ENCODE assay signal across 23 cellular contexts in genomic region chr6:40244684-40245083, GRCh38.
DNase-seq lines count a peak whose midpoint lies in the region; FAIRE-seq and TF ChIP-seq lines count a peak whose summit lies in the region.
"Had no signal": no experiment of that assay in that cellular context is flagged by ENCODE, and none has a peak within 500 bp of the region (broad histone marks: within the 10 kb centered on the region; RNA-seq: fewer than 3 reads in every experiment).

No MANE protein-coding gene starts in this region.

- DNase-seq in EL: peak; percentile 13
- peak; percentile 36 to 46 for DNase-seq in SJCRH30
- peak; percentile 28 for DNase-seq in hepatocyte (ENCODE audit: low spot score)
- DNase-seq in retinal pigment epithelial cell (ENCODE audit: low read depth): peak; percentile 4
- DNase-seq in kidney glomerular epithelial cell (lab: John Stamatoyannopoulos, UW): no peak
- DNase-seq in D721Med (ENCODE audit: insufficient read length, low spot score): no peak
- DNase-seq in activated naive CD4-positive, alpha-beta T cell treated with anti-CD3 and anti-CD28 coated beads for 36 hours: no peak
- DNase-seq: DMS53, GM23248, H9, HFFc6, Kasumi-1, NCI-H1048, NCI-H1417 treated with DMSO at 0.1 percent for 48 hours, NCI-H187 treated with DMSO at 0.1 percent for 48 hours, NCI-H2107, NCI-H446 treated with DMSO at 0.1 percent for 48 hours, NCI-H69, PC-9, RPMI8226 had no signal

- intact Hi-C loops in activated naive CD4-positive, alpha-beta T cell treated with anti-CD3 and anti-CD28 coated beads for 36 hours (cut with micrococcal nuclease): no loop called here

- H3K27me3 Mint-ChIP-seq in activated naive CD4-positive, alpha-beta T cell treated with anti-CD3 and anti-CD28 coated beads for 36 hours (ENCODE audit: low read depth): peaks cover 4% of the 10 kb centered on the region

- H3K27ac ChIP-seq in SJCRH30: no peak overlapping the region
- H3K27ac ChIP-seq in hepatocyte: no peak overlapping the region
- H3K27ac ChIP-seq: GM23248, PC-9 had no signal

- H3K4me1 Mint-ChIP-seq in activated naive CD4-positive, alpha-beta T cell treated with anti-CD3 and anti-CD28 coated beads for 36 hours (ENCODE audit: low read depth): no peaks in the 10 kb centered on the region
- H3K4me1 Mint-ChIP-seq: B cell, CD14-positive monocyte, H9 had no signal

- no peak overlapping the region for H3K27ac Mint-ChIP-seq in activated naive CD4-positive, alpha-beta T cell treated with anti-CD3 and anti-CD28 coated beads for 36 hours
- H3K27ac Mint-ChIP-seq: B cell, CD14-positive monocyte, H9, HFFc6 had no signal

- H3K4me3 Mint-ChIP-seq in activated naive CD4-positive, alpha-beta T cell treated with anti-CD3 and anti-CD28 coated beads for 36 hours: no peak overlapping the region
- H3K4me3 Mint-ChIP-seq: B cell, CD14-positive monocyte, H9, HFFc6 had no signal

- H3K36me3 Mint-ChIP-seq in activated naive CD4-positive, alpha-beta T cell treated with anti-CD3 and anti-CD28 coated beads for 36 hours (ENCODE audit: low read depth): no peaks in the 10 kb centered on the region
- H3K36me3 Mint-ChIP-seq: CD14-positive monocyte had no signal

- CTCF ChIA-PET in activated naive CD4-positive, alpha-beta T cell treated with anti-CD3 and anti-CD28 coated beads for 36 hours (lab: Charles Lee): no interaction called here

- H3K9me3 Mint-ChIP-seq in activated naive CD4-positive, alpha-beta T cell treated with anti-CD3 and anti-CD28 coated beads for 36 hours: peaks cover 3% of the 10 kb centered on the region

- H3K4me2 ChIP-seq in hepatocyte: no peak overlapping the region
- H3K4me2 ChIP-seq: PC-9 had no signal

- H4K20me1 ChIP-seq in hepatocyte (ENCODE audit: insufficient read depth, poor library complexity, severe bottlenecking): no peaks in the 10 kb centered on the region

- FAIRE-seq in D721Med (lab: Jason Lieb, UNC): no peak
- FAIRE-seq: A204.1 had no signal

- WGBS in hepatocyte (ENCODE audit: low lambda C conversion rate, missing lambda C conversion rate): 54% methylated on average over 1 of the region's 1 CpG

- H3K27me3 ChIP-seq in SJCRH30 (no peaks in the 10 kb centered on the region), hepatocyte (peaks cover 5% of the 10 kb centered on the region)

- H3K9me3 ChIP-seq in SJCRH30 (replicated peaks): no peaks in the 10 kb centered on the region
- H3K9me3 ChIP-seq in hepatocyte (ENCODE audit: low read depth): no peaks in the 10 kb centered on the region

- H3K4me3 ChIP-seq in SJCRH30: no peak overlapping the region
- H3K4me3 ChIP-seq in hepatocyte: no peak overlapping the region
- H3K4me3 ChIP-seq in retinal pigment epithelial cell (ENCODE audit: low read length): no peak overlapping the region
- H3K4me3 ChIP-seq: GM23248, PC-9 had no signal

- no peaks in the 10 kb centered on the region for H3K79me2 ChIP-seq in hepatocyte

- no peaks in the 10 kb centered on the region for H3K4me1 ChIP-seq in SJCRH30
- H3K4me1 ChIP-seq in hepatocyte (ENCODE audit: insufficient read depth): no peaks in the 10 kb centered on the region

- H3K36me3 ChIP-seq in SJCRH30 (no peaks in the 10 kb centered on the region), hepatocyte (replicated peaks; ENCODE audit: insufficient read depth, low read depth) (no peaks in the 10 kb centered on the region)

- TF ChIP-seq CTCF in hepatocyte (IDR thresholded peaks at IDR 0.05; ENCODE audit: poor library complexity): no peak
- TF ChIP-seq CTCF in retinal pigment epithelial cell (conservative IDR thresholded peaks at IDR 0.05; ENCODE audit: low read depth, low read length): no peak
- no peak for TF ChIP-seq CTCF in D721Med (IDR thresholded peaks at IDR 0.05; ENCODE audit: insufficient read depth, missing control alignments)

- no peak overlapping the region for H2AFZ ChIP-seq in hepatocyte
- H2AFZ ChIP-seq: GM23248, PC-9 had no signal

- H3K9me2 ChIP-seq in hepatocyte (replicated peaks; ENCODE audit: insufficient read depth): no peaks in the 10 kb centered on the region

Comparison
In these comparisons a context has a peak if more than half of its experiments do, and no peak if none do; other contexts are left out.
1. DNase-seq: peak in EL (single experiment), SJCRH30 (2 of 2), hepatocyte (single experiment) and retinal pigment epithelial cell (single experiment); none in kidney glomerular epithelial cell (single experiment), D721Med (single experiment) and activated naive CD4-positive, alpha-beta T cell treated with anti-CD3 and anti-CD28 coated beads for 36 hours (single experiment).